6 cellular contexts compared by ENCODE assay signal in genomic region chr17:7221281-7222092, GRCh38. TPM values are rescaled to one million over a fixed set of nuclear protein-coding genes. Genes with fewer than 3 reads are reported as not detected.
DNase-seq lines count a peak whose midpoint lies in the region; ATAC-seq and TF ChIP-seq lines count a peak whose summit lies in the region.

No MANE protein-coding gene starts in this region.

- H3K4me3 ChIP-seq in SK-N-SH (ENCODE audit: low read depth in 2 of 2, low read length in 1 of 2) (peak overlapping the region in 1 of 2 experiments; percentile 79; a peak in 2 of 4 replicates), esophagus (ENCODE audit: low read depth in 1 of 2, low read length in 2 of 2) (peak overlapping the region in 1 of 2 donors; percentile 80)

- H3K79me2 ChIP-seq in SK-N-SH (ENCODE audit: insufficient read depth) = peaks cover 33% of the 10 kb centered on the region

- CTCF ChIA-PET in SK-N-SH (lab: Yijun Ruan, JAX) = interaction anchor here (0.6 to 4.3 kb wide), 13 partner anchors 7 to 176 kb away, joined by 3 to 44 read pairs (median 5); partner anchors contain the start of genes CTDNEP1, DVL2, GABARAP and PHF23
- CTCF ChIA-PET in activated CD4-positive, alpha-beta T cell treated with anti-CD3 and anti-CD28 coated beads for 36 hours (lab: Charles Lee) = interaction anchor here (0.6 to 3.6 kb wide), 13 partner anchors 9 to 1689 kb away, joined by 3 to 25 read pairs (median 4); partner anchors contain the start of genes DVL2 and GABARAP

- H3F3A ChIP-seq in SK-N-SH (replicated peaks; ENCODE audit: insufficient read depth) = peaks cover 43% of the 10 kb centered on the region

- no peak overlapping the region for H2AFZ ChIP-seq in SK-N-SH (ENCODE audit: low read depth)

- no peaks in the 10 kb centered on the region for H3K9me2 ChIP-seq in SK-N-SH

- peaks cover 16 to 41% of the 10 kb centered on the region in 2 experiments; a peak in 2 of 4 replicates for H3K4me1 ChIP-seq in SK-N-SH (ENCODE audit: control insufficient read depth in 1 of 2, insufficient read depth in 2 of 2, low read depth in 1 of 2, low read length in 1 of 2)
- peaks cover 7 to 13% of the 10 kb centered on the region in 2 donors for H3K4me1 ChIP-seq in esophagus (ENCODE audit: control insufficient read depth in 2 of 2, insufficient read depth in 2 of 2, low read length in 1 of 2)

- peak overlapping the region; percentile 85 for H3K27ac Mint-ChIP-seq in stimulated activated memory B cell treated with anti-CD40 and anti-IgM and Interleukin-4, amounts not matched to agents 10 μg/mL and 1 μg/mL and 100 μg/mL, for 72 hours
- no peak overlapping the region for H3K27ac Mint-ChIP-seq in activated CD4-positive, alpha-beta T cell treated with anti-CD3 and anti-CD28 coated beads for 36 hours

- H3K9ac ChIP-seq in SK-N-SH = peak overlapping the region; percentile 88; the same call in 1 of the 2 replicates

- peaks cover 44% of the 10 kb centered on the region for H3K4me1 Mint-ChIP-seq in stimulated activated memory B cell treated with anti-CD40 and anti-IgM and Interleukin-4, amounts not matched to agents 10 μg/mL and 1 μg/mL and 100 μg/mL, for 72 hours
- peaks cover 33% of the 10 kb centered on the region for H3K4me1 Mint-ChIP-seq in activated CD4-positive, alpha-beta T cell treated with anti-CD3 and anti-CD28 coated beads for 36 hours

- H3K27me3 Mint-ChIP-seq in stimulated activated memory B cell treated with anti-CD40 and anti-IgM and Interleukin-4, amounts not matched to agents 10 μg/mL and 1 μg/mL and 100 μg/mL, for 72 hours = no peaks in the 10 kb centered on the region
- H3K27me3 Mint-ChIP-seq in activated CD4-positive, alpha-beta T cell treated with anti-CD3 and anti-CD28 coated beads for 36 hours = no peaks in the 10 kb centered on the region

- H3K27ac ChIP-seq in SK-N-SH (ENCODE audit: low read depth in 2 of 2, low read length in 1 of 2) (peak overlapping the region in 1 of 2 experiments; percentile 76), esophagus (ENCODE audit: low read depth in 2 of 2, low read length in 1 of 2) (peak overlapping the region; percentile 98 to 100)

- intact Hi-C loops in activated CD4-positive, alpha-beta T cell treated with anti-CD3 and anti-CD28 coated beads for 36 hours (cut with DNase I, micrococcal nuclease) = loop anchor here in 1 of 2 experiments (1.0 kb wide), 1 partner anchor 75 kb away; no protein-coding TSS in a partner anchor

- no peak for DNase-seq in SK-N-SH
- DNase-seq in NCI-H1048 (lab: John Stamatoyannopoulos, UW) = no peak
- no peak for DNase-seq in activated CD4-positive, alpha-beta T cell treated with anti-CD3 and anti-CD28 coated beads for 36 hours

- POLR2A ChIA-PET in SK-N-SH (lab: Yijun Ruan, JAX) = interaction anchor here (0.6 to 4.9 kb wide), 12 partner anchors 8 to 159 kb away, joined by 3 to 27 read pairs (median 6); partner anchors contain the start of genes CTDNEP1, DVL2, ELP5 and GABARAP
- POLR2A ChIA-PET in activated CD4-positive, alpha-beta T cell treated with anti-CD3 and anti-CD28 coated beads for 36 hours (lab: Charles Lee) = interaction anchor here (0.6 to 0.9 kb wide), 3 partner anchors 13 to 63 kb away, joined by 3 to 4 read pairs (median 3); partner anchors contain the start of gene DVL2

- no peak for ATAC-seq in SK-N-SH treated with all-trans-retinoic acid at 6 μM for 48 hours
- ATAC-seq in stimulated activated memory B cell treated with anti-CD40 and anti-IgM and Interleukin-4, amounts not matched to agents 10 μg/mL and 1 μg/mL and 100 μg/mL, for 72 hours = no peak
- no peak for ATAC-seq in activated CD4-positive, alpha-beta T cell treated with anti-CD3 and anti-CD28 coated beads for 36 hours

- H3K9me3 ChIP-seq in SK-N-SH (no peaks in the 10 kb centered on the region), esophagus (ENCODE audit: control insufficient read depth in 2 of 2, insufficient read depth in 1 of 2, low read depth in 1 of 2, low read length in 1 of 2) (no peaks in the 10 kb centered on the region)

- WGBS in SK-N-SH (ENCODE audit: low lambda C conversion rate) = 91% methylated on average over 7 of the region's 10 CpGs
- WGBS in esophagus, 2 donors = 58 to 67% methylated on average over 10 of the region's 10 CpGs

- TF ChIP-seq RAD21 in SK-N-SH (IDR thresholded peaks at IDR 0.05; ENCODE audit: low read length) = no peak

- H3K27me3 ChIP-seq in SK-N-SH (ENCODE audit: insufficient read depth) = no peaks in the 10 kb centered on the region
- H3K27me3 ChIP-seq in esophagus (ENCODE audit: control insufficient read depth in 1 of 2, insufficient read depth in 2 of 2, low read length in 2 of 2) = no peaks in the 10 kb centered on the region

- H3K4me3 Mint-ChIP-seq in stimulated activated memory B cell treated with anti-CD40 and anti-IgM and Interleukin-4, amounts not matched to agents 10 μg/mL and 1 μg/mL and 100 μg/mL, for 72 hours = peak overlapping the region; percentile 91
- no peak overlapping the region for H3K4me3 Mint-ChIP-seq in activated CD4-positive, alpha-beta T cell treated with anti-CD3 and anti-CD28 coated beads for 36 hours

- no peak for TF ChIP-seq EP300 in SK-N-SH (IDR thresholded peaks at IDR 0.05; ENCODE audit: borderline replicate concordance in 1 of 2, low read depth in 1 of 2, low read length in 1 of 2)

- H3K36me3 Mint-ChIP-seq in stimulated activated memory B cell treated with anti-CD40 and anti-IgM and Interleukin-4, amounts not matched to agents 10 μg/mL and 1 μg/mL and 100 μg/mL, for 72 hours = peaks cover 9% of the 10 kb centered on the region
- peaks cover 27% of the 10 kb centered on the region for H3K36me3 Mint-ChIP-seq in activated CD4-positive, alpha-beta T cell treated with anti-CD3 and anti-CD28 coated beads for 36 hours (ENCODE audit: low read depth)

- H4K20me1 ChIP-seq in SK-N-SH (ENCODE audit: insufficient read depth) = no peaks in the 10 kb centered on the region; the same call in 1 of the 2 replicates

- no peaks in the 10 kb centered on the region for H3K9me3 Mint-ChIP-seq in stimulated activated memory B cell treated with anti-CD40 and anti-IgM and Interleukin-4, amounts not matched to agents 10 μg/mL and 1 μg/mL and 100 μg/mL, for 72 hours
- H3K9me3 Mint-ChIP-seq in activated CD4-positive, alpha-beta T cell treated with anti-CD3 and anti-CD28 coated beads for 36 hours (ENCODE audit: low read depth) = no peaks in the 10 kb centered on the region

- peaks cover 28 to 42% of the 10 kb centered on the region in 2 experiments for H3K36me3 ChIP-seq in SK-N-SH (replicated peaks in 1 of 2; ENCODE audit: control insufficient read depth in 1 of 2, insufficient read depth in 2 of 2, low read length in 1 of 2)
- H3K36me3 ChIP-seq in esophagus (ENCODE audit: control insufficient read depth in 2 of 2, insufficient read depth in 2 of 2, low read length in 1 of 2) = peaks cover 23 to 44% of the 10 kb centered on the region in 2 donors

- TF ChIP-seq CTCF in SK-N-SH (IDR thresholded peaks at IDR 0.05) = no peak

- H3K4me2 ChIP-seq in SK-N-SH = peak overlapping the region; percentile 100

TF ChIP-seq in SK-N-SH, 30 proteins besides CTCF, POLR2A, EP300 and RAD21 (continues in another document):
- peak; percentile 40; the same call in 1 of the 2 replicates for TF ChIP-seq POLR2AphosphoS5 (IDR thresholded peaks at IDR 0.05; ENCODE audit: low read depth, low read length)

TF ChIP-seq in SK-N-SH treated with all-trans-retinoic acid at 6 μM for 48 hours, 23 proteins besides CTCF, POLR2A, EP300 and RAD21 (continues in another document):
- TF ChIP-seq POU6F1 (CRISPR knock-in tag; IDR thresholded peaks at IDR 0.05; ENCODE audit: borderline replicate concordance, low read depth) = no peak
- TF ChIP-seq OSR1 (CRISPR knock-in tag; IDR thresholded peaks at IDR 0.05) = no peak
- no peak for TF ChIP-seq ESRRG (CRISPR knock-in tag; IDR thresholded peaks at IDR 0.05)
- TF ChIP-seq ISL1 (CRISPR knock-in tag; IDR thresholded peaks at IDR 0.05) = no peak

RNA-seq across cellular contexts. Expression of gene ACADVL, which starts 1.7 kb away (rescaled TPM):
- polyA plus RNA-seq in SK-N-SH (2012; rRNA removed) = 635 and 796 TPM in 2 replicates
- polyA plus RNA-seq in SK-N-SH (2012; cell fraction: cytosol; rRNA removed) = 137 and 176 TPM in 2 replicates
- polyA plus RNA-seq in SK-N-SH (2012; cell fraction: nucleus; rRNA removed) = 6,138 and 6,607 TPM in 2 replicates
- 100 to 1,000 TPM; 484 to 979 TPM for polyA plus RNA-seq in esophagus
- total RNA-seq in activated CD4-positive, alpha-beta T cell treated with anti-CD3 and anti-CD28 coated beads for 36 hours = 100 to 1,000 TPM; 263 to 345 TPM

RNA-seq across cellular contexts. Expression of gene DLG4, which starts 1.9 kb away (rescaled TPM):
- polyA plus RNA-seq in SK-N-SH (2012; rRNA removed) = 22.1 and 30.5 TPM in 2 replicates
- 14.0 and 19.9 TPM in 2 replicates for polyA plus RNA-seq in SK-N-SH (2012; cell fraction: cytosol; rRNA removed)
- polyA plus RNA-seq in SK-N-SH (2012; cell fraction: nucleus; rRNA removed) = 74.2 and 83.3 TPM in 2 replicates
- 10 to 100 TPM in 1 of 2 donors, 1 to 10 TPM in 1; 3.2 to 11.8 TPM for polyA plus RNA-seq in esophagus
- 10 to 100 TPM; 11.7 to 15.4 TPM for total RNA-seq in activated CD4-positive, alpha-beta T cell treated with anti-CD3 and anti-CD28 coated beads for 36 hours

RNA-seq across cellular contexts. Expression of gene DVL2, which starts 12.8 kb away (rescaled TPM):
- 6.9 and 8.3 TPM in 2 replicates for polyA plus RNA-seq in SK-N-SH (2012; rRNA removed)
- 4.9 and 7.1 TPM in 2 replicates for polyA plus RNA-seq in SK-N-SH (2012; cell fraction: cytosol; rRNA removed)
- 17.8 and 26.4 TPM in 2 replicates for polyA plus RNA-seq in SK-N-SH (2012; cell fraction: nucleus; rRNA removed)
- 10 to 100 TPM; 20.8 to 32.2 TPM for polyA plus RNA-seq in esophagus
- 10 to 100 TPM; 49.1 to 53.3 TPM for total RNA-seq in activated CD4-positive, alpha-beta T cell treated with anti-CD3 and anti-CD28 coated beads for 36 hours

RNA-seq across cellular contexts. Expression of gene PHF23, which starts 17.8 kb away (rescaled TPM):
- polyA plus RNA-seq in SK-N-SH (2012; rRNA removed) (53.3 and 58.5 TPM in 2 replicates), esophagus (10 to 100 TPM; 22.4 to 29.6 TPM)
- polyA plus RNA-seq in SK-N-SH (2012; cell fraction: cytosol; rRNA removed) = 47.9 and 57.2 TPM in 2 replicates
- polyA plus RNA-seq in SK-N-SH (2012; cell fraction: nucleus; rRNA removed) = 45.2 and 50.5 TPM in 2 replicates
- total RNA-seq in activated CD4-positive, alpha-beta T cell treated with anti-CD3 and anti-CD28 coated beads for 36 hours = 10 to 100 TPM; 23.6 to 35.2 TPM

RNA-seq across cellular contexts. Expression of gene GABARAP, which starts 20.8 kb away (rescaled TPM):
- polyA plus RNA-seq in SK-N-SH (2012; rRNA removed) (585 and 637 TPM in 2 replicates), esophagus (100 to 1,000 TPM; 354 to 393 TPM)
- polyA plus RNA-seq in SK-N-SH (2012; cell fraction: cytosol; rRNA removed) = 741 and 785 TPM in 2 replicates
- 215 and 225 TPM in 2 replicates for polyA plus RNA-seq in SK-N-SH (2012; cell fraction: nucleus; rRNA removed)
- 100 to 1,000 TPM; 123 to 162 TPM for total RNA-seq in activated CD4-positive, alpha-beta T cell treated with anti-CD3 and anti-CD28 coated beads for 36 hours
